12 cellular contexts compared by ENCODE assay signal in genomic region chr20:21325296-21325695, GRCh38. TPM values are rescaled to one million over a fixed set of nuclear protein-coding genes. Genes with fewer than 3 reads are reported as not detected.
DNase-seq lines count a peak whose midpoint lies in the region; ATAC-seq and TF ChIP-seq lines count a peak whose summit lies in the region.
"Had no signal": no experiment of that assay in that cellular context is flagged by ENCODE, and none has a peak within 500 bp of the region (broad histone marks: within the 10 kb centered on the region; RNA-seq: fewer than 3 reads in every experiment).

No MANE protein-coding gene starts in this region.

- CTCF ChIA-PET in activated CD4-positive, alpha-beta memory T cell treated with anti-CD3 and anti-CD28 coated beads for 36 hours (lab: Charles Lee): interaction anchor here (1.6 kb wide), 1 partner anchor 90 kb away, joined by 8 read pairs; no protein-coding TSS in a partner anchor

- POLR2A ChIA-PET in activated CD4-positive, alpha-beta memory T cell treated with anti-CD3 and anti-CD28 coated beads for 36 hours (lab: Charles Lee): interaction anchor here (1.2 kb wide), 1 partner anchor 22 kb away, joined by 4 read pairs; no protein-coding TSS in a partner anchor

- H3K27me3 ChIP-seq in heart right ventricle: no peaks in the 10 kb centered on the region
- H3K27me3 ChIP-seq in MG63: no peaks in the 10 kb centered on the region

- DNase-seq in heart right ventricle (no peak), left ventricle myocardium superior (no peak), left lobe of liver (ENCODE audit: low spot score) (no peak), MG63 (no peak), chondrocyte (ENCODE audit: low spot score) (no peak), midbrain (lab: John Stamatoyannopoulos, UW) (no peak)
- DNase-seq in activated CD4-positive, alpha-beta memory T cell treated with anti-CD3 and anti-CD28 coated beads for 36 hours: no peak
- DNase-seq: kidney, NCI-H748 treated with DMSO at 0.1 percent for 48 hours had no signal

- H3K27ac Mint-ChIP-seq in activated CD4-positive, alpha-beta memory T cell treated with anti-CD3 and anti-CD28 coated beads for 36 hours: peak overlapping the region; percentile 65
- no peak overlapping the region for H3K27ac Mint-ChIP-seq in chondrocyte (ENCODE audit: unreplicated experiment)

- ATAC-seq in heart right ventricle: peak in 6 of 8 donors; percentile 18 to 68 (median 40)
- no peak for ATAC-seq in left ventricle myocardium superior
- ATAC-seq in left lobe of liver: peak; percentile 35
- ATAC-seq in GM18519 (IDR thresholded peaks at IDR 0.05; ENCODE audit: low FRiP score, unreplicated experiment): no peak
- ATAC-seq: esophagus mucosa had no signal

- peaks cover 10% of the 10 kb centered on the region for H3K9me3 Mint-ChIP-seq in activated CD4-positive, alpha-beta memory T cell treated with anti-CD3 and anti-CD28 coated beads for 36 hours
- H3K9me3 Mint-ChIP-seq in chondrocyte (ENCODE audit: low read depth): peaks cover 14% of the 10 kb centered on the region

- H3K27ac ChIP-seq in heart right ventricle: peak overlapping the region in 3 of 10 donors; percentile 13 to 73 (median 28)
- H3K27ac ChIP-seq: C4-2B had no signal

- TF ChIP-seq CTCF in heart right ventricle (IDR thresholded peaks at IDR 0.05): no peak
- TF ChIP-seq CTCF in chondrocyte (IDR thresholded peaks at IDR 0.05): no peak

- H3K9me3 ChIP-seq in heart right ventricle (peaks cover 0 to 22% (median 6%) of the 10 kb centered on the region in 11 donors), MG63 (no peaks in the 10 kb centered on the region)

- 44 to 64% methylated on average over 1 of the region's 1 CpG for WGBS in heart right ventricle, 2 donors

- peaks cover 61% of the 10 kb centered on the region for H3K4me1 Mint-ChIP-seq in activated CD4-positive, alpha-beta memory T cell treated with anti-CD3 and anti-CD28 coated beads for 36 hours (ENCODE audit: low read depth)
- H3K4me1 Mint-ChIP-seq in chondrocyte (ENCODE audit: low read depth): peaks cover 29% of the 10 kb centered on the region

- no peak overlapping the region for H3K4me3 Mint-ChIP-seq in activated CD4-positive, alpha-beta memory T cell treated with anti-CD3 and anti-CD28 coated beads for 36 hours
- H3K4me3 Mint-ChIP-seq in chondrocyte (ENCODE audit: unreplicated experiment): no peak overlapping the region

- H3K27me3 Mint-ChIP-seq in activated CD4-positive, alpha-beta memory T cell treated with anti-CD3 and anti-CD28 coated beads for 36 hours: no peaks in the 10 kb centered on the region
- H3K27me3 Mint-ChIP-seq in chondrocyte (ENCODE audit: low read depth): no peaks in the 10 kb centered on the region

- H3K4me1 ChIP-seq in heart right ventricle: peaks cover 0 to 57% (median 45%) of the 10 kb centered on the region in 9 donors

- intact Hi-C loops in heart right ventricle (cut with DNase I) (no loop called here), left ventricle myocardium superior (cut with micrococcal nuclease) (no loop called here)
- intact Hi-C loops in activated CD4-positive, alpha-beta memory T cell treated with anti-CD3 and anti-CD28 coated beads for 36 hours (cut with micrococcal nuclease): loop anchor here (1.0 to 10.0 kb wide), 2 partner anchors 22 to 90 kb away; partner anchors contain the start of gene XRN2

- peaks cover 0 to 20% (median 0%) of the 10 kb centered on the region in 9 donors for H3K36me3 ChIP-seq in heart right ventricle
- H3K36me3 ChIP-seq in MG63: no peaks in the 10 kb centered on the region; the same call in none of the 2 replicates

- peaks cover 26% of the 10 kb centered on the region for H3K36me3 Mint-ChIP-seq in activated CD4-positive, alpha-beta memory T cell treated with anti-CD3 and anti-CD28 coated beads for 36 hours
- no peaks in the 10 kb centered on the region for H3K36me3 Mint-ChIP-seq in chondrocyte (ENCODE audit: low read depth)

- H3K4me3 ChIP-seq in heart right ventricle (no peak overlapping the region), MG63 (no peak overlapping the region)

RNA-seq across cellular contexts. Expression of gene XRN2, which starts 22.2 kb away (rescaled TPM):
- total RNA-seq in heart right ventricle (10 to 100 TPM; 28.6 to 39.8 (median 32.1) TPM), left ventricle myocardium superior (35.6 TPM), left lobe of liver (18.4 TPM), chondrocyte (44.0 to 53.7 TPM (median 46.1 TPM) in 3 replicates)
- 10 to 100 TPM in 1 of 2 donors, 1 to 10 TPM in 1; 9.5 to 17.8 TPM for polyA plus RNA-seq in heart right ventricle
- total RNA-seq in activated CD4-positive, alpha-beta memory T cell treated with anti-CD3 and anti-CD28 coated beads for 36 hours: 10 to 100 TPM; 91.0 to 94.4 TPM
- total RNA-seq in MG63 (2014; rRNA removed; shearing (Covaris generic); ENCODE audit: low replicate concordance): 79.9 and 105 TPM in 2 replicates

Comparison
In these comparisons a context has a peak if more than half of its experiments do, and no peak if none do; other contexts are left out.
1. ATAC-seq: peak in heart right ventricle (6 of 8) and left lobe of liver (single experiment); none in left ventricle myocardium superior (single experiment) and GM18519 (single experiment).